Comparison of ENCODE assay signal across 20 cellular contexts in the genomic region with DNA sequence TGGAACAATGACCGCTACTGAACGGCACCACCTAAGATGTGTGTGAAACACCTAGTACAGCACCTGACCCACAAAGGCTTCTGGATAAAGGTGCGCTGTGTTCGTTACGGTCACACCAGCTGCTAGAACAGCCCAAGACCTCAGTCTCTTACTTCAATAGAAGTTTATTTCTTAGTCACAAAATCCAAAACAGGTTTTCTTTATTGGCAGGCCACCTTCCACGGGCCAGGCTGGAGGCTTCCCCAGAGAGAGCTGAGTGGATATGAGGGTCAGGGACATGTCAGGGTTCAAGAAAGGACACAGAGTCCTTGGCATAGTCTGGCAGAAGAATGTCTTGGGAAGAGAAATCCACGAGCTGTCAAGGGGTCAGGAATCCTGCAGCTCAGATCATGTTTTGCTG.
DNase-seq lines count a peak whose midpoint lies in the region; ATAC-seq and TF ChIP-seq lines count a peak whose summit lies in the region.
"Had no signal": no experiment of that assay in that cellular context is flagged by ENCODE, and none has a peak within 500 bp of the region (broad histone marks: within the 10 kb centered on the region; RNA-seq: fewer than 3 reads in every experiment).

No MANE protein-coding gene starts in this region.

- H3K4me3 ChIP-seq in fibroblast of mammary gland (ENCODE audit: control insufficient read depth, low read depth, low read length) (no peak overlapping the region), muscle layer of duodenum (ENCODE audit: low read depth in 1 of 2, low read length in 2 of 2) (peak overlapping the region in 1 of 2 donors; percentile 7), suprapubic skin (no peak overlapping the region), PC-3 (ENCODE audit: low read length) (no peak overlapping the region)
- H3K4me3 ChIP-seq: adrenal gland, K562 had no signal

- no peaks in the 10 kb centered on the region for H4K20me1 ChIP-seq in PC-3 (ENCODE audit: low read length)

- peaks cover 66% of the 10 kb centered on the region for H3K36me3 Mint-ChIP-seq in HFFc6 (ENCODE audit: low read depth)
- H3K36me3 Mint-ChIP-seq: activated CD4-positive, alpha-beta memory T cell treated with anti-CD3 and anti-CD28 coated beads for 36 hours; CD4-positive, alpha-beta memory T cell had no signal

- peaks cover 90% of the 10 kb centered on the region for H3K4me1 Mint-ChIP-seq in HFFc6 (ENCODE audit: low read depth)
- H3K4me1 Mint-ChIP-seq: CD4-positive, alpha-beta memory T cell had no signal

- no peak overlapping the region for H2AFZ ChIP-seq in PC-3 (ENCODE audit: low read length)

- TF ChIP-seq EP300 in suprapubic skin (IDR thresholded peaks at IDR 0.05) = no peak

- no peaks in the 10 kb centered on the region for H3K79me2 ChIP-seq in PC-3 (ENCODE audit: low read length)

- H3K36me3 ChIP-seq in muscle layer of duodenum (ENCODE audit: control insufficient read depth in 1 of 2, insufficient read depth in 2 of 2, low read length in 2 of 2) (no peaks in the 10 kb centered on the region), suprapubic skin (peaks cover 4% of the 10 kb centered on the region), PC-3 (ENCODE audit: low read depth, low read length) (no peaks in the 10 kb centered on the region)
- H3K36me3 ChIP-seq: adrenal gland had no signal

- POLR2A ChIA-PET in PC-3 (lab: Charles Lee; ENCODE audit: unreplicated experiment) = no interaction called here

- no peaks in the 10 kb centered on the region for H3F3A ChIP-seq in PC-3 (ENCODE audit: low read length, unreplicated experiment)

- no peak for TF ChIP-seq POLR2A in suprapubic skin (IDR thresholded peaks at IDR 0.05)

- BruUV-seq in PC-3 (replicated peaks; lab: Mats Ljungman, UMichigan) = no TSS peak

- 78% methylated on average over 7 of the region's 7 CpGs for WGBS in suprapubic skin

- peak overlapping the region; percentile 42 for H3K27ac ChIP-seq in muscle layer of duodenum (ENCODE audit: low read length)
- H3K27ac ChIP-seq in suprapubic skin = peak overlapping the region; percentile 72
- no peak overlapping the region for H3K27ac ChIP-seq in PC-3 (ENCODE audit: low read length)

- intact Hi-C loops in PC-3 (cut with micrococcal nuclease) = loop anchor here (1.0 to 5.0 kb wide), 2 partner anchors 69 to 150 kb away; no protein-coding TSS in a partner anchor

- H3K4me1 ChIP-seq in muscle layer of duodenum (ENCODE audit: control insufficient read depth in 1 of 2, insufficient read depth in 2 of 2, low read length in 2 of 2) (peaks cover 6 to 52% of the 10 kb centered on the region in 2 donors), suprapubic skin (peaks cover 25% of the 10 kb centered on the region), PC-3 (ENCODE audit: insufficient read depth, low read length) (no peaks in the 10 kb centered on the region)
- H3K4me1 ChIP-seq: adrenal gland had no signal

- CTCF ChIA-PET in PC-3 (lab: Charles Lee) = no interaction called here

- H3K9me3 Mint-ChIP-seq in HFFc6 = peaks cover 5% of the 10 kb centered on the region; the same call in 1 of the 2 replicates
- H3K9me3 Mint-ChIP-seq: activated CD4-positive, alpha-beta memory T cell treated with anti-CD3 and anti-CD28 coated beads for 36 hours; activated T-cell treated with anti-CD3 and anti-CD28 coated beads, Interleukin-2, amount 50 U/mL, for 72 hours; CD4-positive, alpha-beta memory T cell; nephron progenitor cell had no signal

- no peak for DNase-seq in HFFc6
- peak; percentile 61 for DNase-seq in fibroblast of mammary gland (ENCODE audit: low read depth)
- no peak for DNase-seq in suprapubic skin (ENCODE audit: low spot score in 2 of 2)
- no peak for DNase-seq in PC-3
- no peak for DNase-seq in NCI-H1436 (lab: John Stamatoyannopoulos, UW)
- DNase-seq: activated CD4-positive, alpha-beta memory T cell treated with anti-CD3 and anti-CD28 coated beads for 36 hours; activated T-cell treated with anti-CD3 and anti-CD28 coated beads, Interleukin-2, amount 50 U/mL, for 72 hours; adrenal gland; CD4-positive, alpha-beta memory T cell; DMS79; NCI-H2081; NCI-H510A; nephron progenitor cell; SIG-M5; stimulated activated CD4-positive, alpha-beta T cell treated with anti-CD3 and anti-CD28 coated beads, Interleukin-2, amount 100 ng/mL, for 24 hours; T-helper 17 cell had no signal

- H3K9me3 ChIP-seq in muscle layer of duodenum (ENCODE audit: control insufficient read depth in 1 of 2, low read length in 2 of 2) (no peaks in the 10 kb centered on the region), suprapubic skin (no peaks in the 10 kb centered on the region), PC-3 (ENCODE audit: low read length) (no peaks in the 10 kb centered on the region)
- H3K9me3 ChIP-seq: adrenal gland had no signal

- no peak for ATAC-seq in PC-3
- ATAC-seq in GM19324 (IDR thresholded peaks at IDR 0.05; ENCODE audit: low FRiP score, unreplicated experiment) = no peak
- ATAC-seq in GM19035 (IDR thresholded peaks at IDR 0.05; ENCODE audit: unreplicated experiment) = no peak
- ATAC-seq: activated T-cell treated with anti-CD3 and anti-CD28 coated beads, Interleukin-2, amount 50 U/mL, for 72 hours; K562; T-helper 17 cell had no signal

- no peaks in the 10 kb centered on the region for H3K9me2 ChIP-seq in PC-3 (replicated peaks; ENCODE audit: low read length)

- H3K27me3 ChIP-seq in muscle layer of duodenum (ENCODE audit: low read depth, low read length) = no peaks in the 10 kb centered on the region
- H3K27me3 ChIP-seq in suprapubic skin = no peaks in the 10 kb centered on the region
- H3K27me3 ChIP-seq in PC-3 (ENCODE audit: low read length) = no peaks in the 10 kb centered on the region
- H3K27me3 ChIP-seq: adrenal gland had no signal

- H3K9ac ChIP-seq in PC-3 (ENCODE audit: low read length) = no peak overlapping the region

- H3K4me3 Mint-ChIP-seq in HFFc6 = no peak overlapping the region
- H3K4me3 Mint-ChIP-seq: activated CD4-positive, alpha-beta memory T cell treated with anti-CD3 and anti-CD28 coated beads for 36 hours; activated T-cell treated with anti-CD3 and anti-CD28 coated beads, Interleukin-2, amount 50 U/mL, for 72 hours; CD4-positive, alpha-beta memory T cell; nephron progenitor cell; T-helper 17 cell had no signal

- H3K27ac Mint-ChIP-seq in HFFc6 = peak overlapping the region; percentile 78; the same call in 1 of the 2 replicates
- H3K27ac Mint-ChIP-seq: activated CD4-positive, alpha-beta memory T cell treated with anti-CD3 and anti-CD28 coated beads for 36 hours; activated T-cell treated with anti-CD3 and anti-CD28 coated beads, Interleukin-2, amount 50 U/mL, for 72 hours; CD4-positive, alpha-beta memory T cell; nephron progenitor cell; T-helper 17 cell had no signal

- H3K27me3 Mint-ChIP-seq in HFFc6 (ENCODE audit: insufficient read depth) = peaks cover 32% of the 10 kb centered on the region

- no peak overlapping the region for H3K4me2 ChIP-seq in PC-3 (ENCODE audit: low read length)

- TF ChIP-seq CTCF in HFFc6 (IDR thresholded peaks at IDR 0.05) (no peak), fibroblast of mammary gland (conservative IDR thresholded peaks at IDR 0.05; ENCODE audit: control insufficient read depth, insufficient read depth, low read depth, low read length) (no peak), suprapubic skin (IDR thresholded peaks at IDR 0.05) (no peak), PC-3 (conservative IDR thresholded peaks at IDR 0.05; ENCODE audit: low read depth, low read length) (no peak)
